1 cellular context compared by ENCODE assay signal in the genomic region with DNA sequence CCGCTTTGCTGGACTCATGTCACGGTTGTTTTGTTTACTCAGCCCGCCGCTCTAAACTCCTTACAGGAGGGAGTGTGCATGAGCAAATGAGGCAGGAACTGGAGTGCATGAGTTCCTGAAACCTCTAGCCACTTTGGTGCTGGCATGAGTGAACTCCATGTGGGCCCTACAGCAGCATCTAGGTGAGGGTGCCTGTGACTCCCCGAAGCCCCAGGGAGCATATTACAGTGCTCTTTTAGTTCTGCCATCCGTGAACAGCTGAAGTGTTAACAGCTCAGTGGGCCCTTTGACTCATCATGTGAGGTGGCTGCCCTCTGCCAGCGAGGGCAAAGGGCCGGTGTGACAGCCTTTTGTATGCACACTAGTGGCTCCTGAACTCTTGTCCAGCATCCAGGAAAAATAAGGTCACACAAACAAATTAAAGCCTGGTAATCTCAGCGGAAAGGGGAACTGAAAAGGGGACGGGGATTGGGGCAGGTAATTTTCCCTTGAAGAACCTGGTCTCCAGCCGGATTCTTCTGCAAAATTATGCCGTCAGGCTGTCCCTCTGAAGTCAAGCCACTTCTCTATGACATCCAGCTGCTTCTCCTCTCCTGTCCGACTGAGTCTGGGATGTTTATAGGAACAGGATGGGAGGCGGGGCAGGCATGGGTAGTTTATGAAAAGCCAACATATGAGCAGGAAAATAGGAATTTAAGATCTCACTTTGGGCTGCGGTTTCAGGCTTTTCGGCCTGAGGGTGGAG.
TF ChIP-seq lines count a peak whose summit lies in the region.

No MANE protein-coding gene starts in this region.

TF ChIP-seq in K562, 482 proteins besides CTCF, POLR2A, EP300 and RAD21 (continued from another document):
- TF ChIP-seq, protein P1, sequence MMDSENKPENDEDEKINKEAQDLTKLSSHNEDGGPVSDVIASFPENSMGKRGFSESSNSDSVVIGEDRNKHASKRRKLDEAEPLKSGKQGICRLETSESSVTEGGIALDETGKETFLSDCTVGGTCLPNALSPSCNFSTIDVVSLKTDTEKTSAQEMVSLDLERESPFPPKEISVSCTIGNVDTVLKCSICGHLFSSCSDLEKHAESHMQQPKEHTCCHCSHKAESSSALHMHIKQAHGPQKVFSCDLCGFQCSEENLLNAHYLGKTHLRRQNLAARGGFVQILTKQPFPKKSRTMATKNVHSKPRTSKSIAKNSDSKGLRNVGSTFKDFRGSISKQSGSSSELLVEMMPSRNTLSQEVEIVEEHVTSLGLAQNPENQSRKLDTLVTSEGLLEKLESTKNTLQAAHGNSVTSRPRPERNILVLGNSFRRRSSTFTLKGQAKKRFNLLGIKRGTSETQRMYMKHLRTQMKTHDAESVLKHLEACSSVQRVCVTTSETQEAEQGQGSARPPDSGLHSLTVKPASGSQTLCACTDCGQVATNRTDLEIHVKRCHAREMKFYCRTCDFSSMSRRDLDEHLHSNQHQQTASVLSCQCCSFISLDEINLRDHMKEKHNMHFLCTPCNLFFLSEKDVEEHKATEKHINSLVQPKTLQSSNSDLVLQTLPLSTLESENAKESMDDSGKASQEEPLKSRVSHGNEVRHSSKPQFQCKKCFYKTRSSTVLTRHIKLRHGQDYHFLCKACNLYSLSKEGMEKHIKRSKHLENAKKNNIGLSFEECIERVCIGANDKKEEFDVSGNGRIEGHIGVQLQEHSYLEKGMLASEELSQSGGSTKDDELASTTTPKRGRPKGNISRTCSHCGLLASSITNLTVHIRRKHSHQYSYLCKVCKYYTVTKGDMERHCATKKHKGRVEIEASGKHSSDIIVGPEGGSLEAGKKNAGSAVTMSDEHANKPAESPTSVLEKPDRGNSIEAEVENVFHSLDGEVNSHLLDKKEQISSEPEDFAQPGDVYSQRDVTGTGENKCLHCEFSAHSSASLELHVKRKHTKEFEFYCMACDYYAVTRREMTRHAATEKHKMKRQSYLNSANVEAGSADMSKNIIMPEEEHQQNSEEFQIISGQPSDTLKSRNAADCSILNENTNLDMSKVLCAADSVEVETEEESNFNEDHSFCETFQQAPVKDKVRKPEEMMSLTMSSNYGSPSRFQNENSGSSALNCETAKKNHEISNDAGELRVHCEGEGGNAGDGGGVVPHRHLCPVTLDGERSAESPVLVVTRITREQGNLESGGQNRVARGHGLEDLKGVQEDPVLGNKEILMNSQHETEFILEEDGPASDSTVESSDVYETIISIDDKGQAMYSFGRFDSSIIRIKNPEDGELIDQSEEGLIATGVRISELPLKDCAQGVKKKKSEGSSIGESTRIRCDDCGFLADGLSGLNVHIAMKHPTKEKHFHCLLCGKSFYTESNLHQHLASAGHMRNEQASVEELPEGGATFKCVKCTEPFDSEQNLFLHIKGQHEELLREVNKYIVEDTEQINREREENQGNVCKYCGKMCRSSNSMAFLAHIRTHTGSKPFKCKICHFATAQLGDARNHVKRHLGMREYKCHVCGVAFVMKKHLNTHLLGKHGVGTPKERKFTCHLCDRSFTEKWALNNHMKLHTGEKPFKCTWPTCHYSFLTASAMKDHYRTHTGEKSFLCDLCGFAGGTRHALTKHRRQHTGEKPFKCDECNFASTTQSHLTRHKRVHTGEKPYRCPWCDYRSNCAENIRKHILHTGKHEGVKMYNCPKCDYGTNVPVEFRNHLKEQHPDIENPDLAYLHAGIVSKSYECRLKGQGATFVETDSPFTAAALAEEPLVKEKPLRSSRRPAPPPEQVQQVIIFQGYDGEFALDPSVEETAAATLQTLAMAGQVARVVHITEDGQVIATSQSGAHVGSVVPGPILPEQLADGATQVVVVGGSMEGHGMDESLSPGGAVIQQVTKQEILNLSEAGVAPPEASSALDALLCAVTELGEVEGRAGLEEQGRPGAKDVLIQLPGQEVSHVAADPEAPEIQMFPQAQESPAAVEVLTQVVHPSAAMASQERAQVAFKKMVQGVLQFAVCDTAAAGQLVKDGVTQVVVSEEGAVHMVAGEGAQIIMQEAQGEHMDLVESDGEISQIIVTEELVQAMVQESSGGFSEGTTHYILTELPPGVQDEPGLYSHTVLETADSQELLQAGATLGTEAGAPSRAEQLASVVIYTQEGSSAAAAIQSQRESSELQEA (IDR thresholded peaks at IDR 0.05; ENCODE audit: low read depth), result no peak
- TF ChIP-seq KHSRP (IDR thresholded peaks at IDR 0.05) (no peak), ZNF79 (CRISPR knock-in tag; IDR thresholded peaks at IDR 0.05; ENCODE audit: low read depth) (no peak), ZNF232 (CRISPR knock-in tag; IDR thresholded peaks at IDR 0.05) (no peak), ZNF212 (CRISPR knock-in tag; IDR thresholded peaks at IDR 0.05) (no peak), NFE2 (IDR thresholded peaks at IDR 0.05; ENCODE audit: low read depth) (no peak)
- TF ChIP-seq, protein P2, sequence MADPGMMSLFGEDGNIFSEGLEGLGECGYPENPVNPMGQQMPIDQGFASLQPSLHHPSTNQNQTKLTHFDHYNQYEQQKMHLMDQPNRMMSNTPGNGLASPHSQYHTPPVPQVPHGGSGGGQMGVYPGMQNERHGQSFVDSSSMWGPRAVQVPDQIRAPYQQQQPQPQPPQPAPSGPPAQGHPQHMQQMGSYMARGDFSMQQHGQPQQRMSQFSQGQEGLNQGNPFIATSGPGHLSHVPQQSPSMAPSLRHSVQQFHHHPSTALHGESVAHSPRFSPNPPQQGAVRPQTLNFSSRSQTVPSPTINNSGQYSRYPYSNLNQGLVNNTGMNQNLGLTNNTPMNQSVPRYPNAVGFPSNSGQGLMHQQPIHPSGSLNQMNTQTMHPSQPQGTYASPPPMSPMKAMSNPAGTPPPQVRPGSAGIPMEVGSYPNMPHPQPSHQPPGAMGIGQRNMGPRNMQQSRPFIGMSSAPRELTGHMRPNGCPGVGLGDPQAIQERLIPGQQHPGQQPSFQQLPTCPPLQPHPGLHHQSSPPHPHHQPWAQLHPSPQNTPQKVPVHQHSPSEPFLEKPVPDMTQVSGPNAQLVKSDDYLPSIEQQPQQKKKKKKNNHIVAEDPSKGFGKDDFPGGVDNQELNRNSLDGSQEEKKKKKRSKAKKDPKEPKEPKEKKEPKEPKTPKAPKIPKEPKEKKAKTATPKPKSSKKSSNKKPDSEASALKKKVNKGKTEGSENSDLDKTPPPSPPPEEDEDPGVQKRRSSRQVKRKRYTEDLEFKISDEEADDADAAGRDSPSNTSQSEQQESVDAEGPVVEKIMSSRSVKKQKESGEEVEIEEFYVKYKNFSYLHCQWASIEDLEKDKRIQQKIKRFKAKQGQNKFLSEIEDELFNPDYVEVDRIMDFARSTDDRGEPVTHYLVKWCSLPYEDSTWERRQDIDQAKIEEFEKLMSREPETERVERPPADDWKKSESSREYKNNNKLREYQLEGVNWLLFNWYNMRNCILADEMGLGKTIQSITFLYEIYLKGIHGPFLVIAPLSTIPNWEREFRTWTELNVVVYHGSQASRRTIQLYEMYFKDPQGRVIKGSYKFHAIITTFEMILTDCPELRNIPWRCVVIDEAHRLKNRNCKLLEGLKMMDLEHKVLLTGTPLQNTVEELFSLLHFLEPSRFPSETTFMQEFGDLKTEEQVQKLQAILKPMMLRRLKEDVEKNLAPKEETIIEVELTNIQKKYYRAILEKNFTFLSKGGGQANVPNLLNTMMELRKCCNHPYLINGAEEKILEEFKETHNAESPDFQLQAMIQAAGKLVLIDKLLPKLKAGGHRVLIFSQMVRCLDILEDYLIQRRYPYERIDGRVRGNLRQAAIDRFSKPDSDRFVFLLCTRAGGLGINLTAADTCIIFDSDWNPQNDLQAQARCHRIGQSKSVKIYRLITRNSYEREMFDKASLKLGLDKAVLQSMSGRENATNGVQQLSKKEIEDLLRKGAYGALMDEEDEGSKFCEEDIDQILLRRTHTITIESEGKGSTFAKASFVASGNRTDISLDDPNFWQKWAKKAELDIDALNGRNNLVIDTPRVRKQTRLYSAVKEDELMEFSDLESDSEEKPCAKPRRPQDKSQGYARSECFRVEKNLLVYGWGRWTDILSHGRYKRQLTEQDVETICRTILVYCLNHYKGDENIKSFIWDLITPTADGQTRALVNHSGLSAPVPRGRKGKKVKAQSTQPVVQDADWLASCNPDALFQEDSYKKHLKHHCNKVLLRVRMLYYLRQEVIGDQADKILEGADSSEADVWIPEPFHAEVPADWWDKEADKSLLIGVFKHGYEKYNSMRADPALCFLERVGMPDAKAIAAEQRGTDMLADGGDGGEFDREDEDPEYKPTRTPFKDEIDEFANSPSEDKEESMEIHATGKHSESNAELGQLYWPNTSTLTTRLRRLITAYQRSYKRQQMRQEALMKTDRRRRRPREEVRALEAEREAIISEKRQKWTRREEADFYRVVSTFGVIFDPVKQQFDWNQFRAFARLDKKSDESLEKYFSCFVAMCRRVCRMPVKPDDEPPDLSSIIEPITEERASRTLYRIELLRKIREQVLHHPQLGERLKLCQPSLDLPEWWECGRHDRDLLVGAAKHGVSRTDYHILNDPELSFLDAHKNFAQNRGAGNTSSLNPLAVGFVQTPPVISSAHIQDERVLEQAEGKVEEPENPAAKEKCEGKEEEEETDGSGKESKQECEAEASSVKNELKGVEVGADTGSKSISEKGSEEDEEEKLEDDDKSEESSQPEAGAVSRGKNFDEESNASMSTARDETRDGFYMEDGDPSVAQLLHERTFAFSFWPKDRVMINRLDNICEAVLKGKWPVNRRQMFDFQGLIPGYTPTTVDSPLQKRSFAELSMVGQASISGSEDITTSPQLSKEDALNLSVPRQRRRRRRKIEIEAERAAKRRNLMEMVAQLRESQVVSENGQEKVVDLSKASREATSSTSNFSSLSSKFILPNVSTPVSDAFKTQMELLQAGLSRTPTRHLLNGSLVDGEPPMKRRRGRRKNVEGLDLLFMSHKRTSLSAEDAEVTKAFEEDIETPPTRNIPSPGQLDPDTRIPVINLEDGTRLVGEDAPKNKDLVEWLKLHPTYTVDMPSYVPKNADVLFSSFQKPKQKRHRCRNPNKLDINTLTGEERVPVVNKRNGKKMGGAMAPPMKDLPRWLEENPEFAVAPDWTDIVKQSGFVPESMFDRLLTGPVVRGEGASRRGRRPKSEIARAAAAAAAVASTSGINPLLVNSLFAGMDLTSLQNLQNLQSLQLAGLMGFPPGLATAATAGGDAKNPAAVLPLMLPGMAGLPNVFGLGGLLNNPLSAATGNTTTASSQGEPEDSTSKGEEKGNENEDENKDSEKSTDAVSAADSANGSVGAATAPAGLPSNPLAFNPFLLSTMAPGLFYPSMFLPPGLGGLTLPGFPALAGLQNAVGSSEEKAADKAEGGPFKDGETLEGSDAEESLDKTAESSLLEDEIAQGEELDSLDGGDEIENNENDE (IDR thresholded peaks at IDR 0.05; ENCODE audit: low read depth, low read length), result no peak
